13 cellular contexts compared by ENCODE assay signal in genomic region chr12:4879481-4879880, GRCh38. TPM values are rescaled to one million over a fixed set of nuclear protein-coding genes. Genes with fewer than 3 reads are reported as not detected.
"Had no signal": no experiment of that assay in that cellular context is flagged by ENCODE, and none has a peak within 500 bp of the region (broad histone marks: within the 10 kb centered on the region; RNA-seq: fewer than 3 reads in every experiment).

No MANE protein-coding gene starts in this region.

RNA-seq across cellular contexts. Expression of gene KCNA1, which starts 30.2 kb away (rescaled TPM):
- total RNA-seq: kidney; left cardiac atrium; left lobe of liver; left ventricle myocardium inferior; left ventricle myocardium superior; liver; lower lobe of right lung; lung microvascular endothelial cell; mammary epithelial cell; mesothelial cell of epicardium; naive thymus-derived CD4-positive, alpha-beta T cell had no signal
- polyA plus RNA-seq: immature natural killer cell; keratinocyte; liver; mammary epithelial cell; naive thymus-derived CD4-positive, alpha-beta T cell had no signal
